1 cellular context compared by ENCODE assay signal in the genomic region with DNA sequence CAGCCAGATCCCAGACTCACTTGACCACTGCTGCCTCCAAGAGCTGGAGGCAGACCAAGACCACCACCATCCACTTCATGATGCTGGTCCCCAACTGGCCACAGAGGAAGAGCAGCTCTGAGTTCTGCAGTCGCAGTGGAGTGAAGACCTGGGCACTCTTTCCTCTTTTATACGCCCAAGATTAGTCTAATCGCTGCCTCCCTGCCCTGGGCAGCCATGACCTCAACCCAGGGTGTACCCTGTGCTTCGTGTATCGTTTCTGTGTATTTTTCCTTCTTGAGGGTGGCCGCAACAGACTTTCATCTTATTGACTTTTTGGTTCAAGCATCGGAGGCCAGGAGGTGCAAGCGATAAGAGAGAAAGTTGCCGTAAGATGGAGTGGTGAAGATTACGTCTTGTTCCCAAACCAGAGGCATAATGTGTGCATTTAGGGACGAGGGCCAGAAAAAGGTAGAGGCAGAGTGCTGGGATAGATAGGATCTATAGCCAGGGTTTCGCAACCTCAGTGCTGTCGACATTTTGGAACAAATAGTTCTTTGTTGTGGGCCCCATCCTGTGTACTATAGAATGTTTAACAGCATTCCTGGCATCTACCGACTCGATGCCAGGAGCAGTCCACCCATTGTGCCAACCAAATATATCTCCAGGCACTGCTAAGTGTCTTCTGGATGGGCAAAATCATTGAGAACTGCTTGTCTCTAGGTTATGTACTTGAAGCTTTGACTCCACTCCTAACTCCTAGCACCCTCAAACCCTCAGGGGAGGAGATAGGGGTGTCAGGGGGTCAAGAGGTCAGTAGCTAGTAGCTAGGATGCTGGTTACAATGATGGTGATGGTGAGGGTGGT.
TF ChIP-seq lines count a peak whose summit lies in the region.

A gene (minus strand): TSS at position 142 of the 846 bp plus-strand sequence. CDS start 63 bp downstream, at position 79.

TF ChIP-seq in HepG2, 621 proteins besides CTCF, POLR2A, EP300 and RAD21 (continued from another document and continues in another):
- TF ChIP-seq, protein P1, sequence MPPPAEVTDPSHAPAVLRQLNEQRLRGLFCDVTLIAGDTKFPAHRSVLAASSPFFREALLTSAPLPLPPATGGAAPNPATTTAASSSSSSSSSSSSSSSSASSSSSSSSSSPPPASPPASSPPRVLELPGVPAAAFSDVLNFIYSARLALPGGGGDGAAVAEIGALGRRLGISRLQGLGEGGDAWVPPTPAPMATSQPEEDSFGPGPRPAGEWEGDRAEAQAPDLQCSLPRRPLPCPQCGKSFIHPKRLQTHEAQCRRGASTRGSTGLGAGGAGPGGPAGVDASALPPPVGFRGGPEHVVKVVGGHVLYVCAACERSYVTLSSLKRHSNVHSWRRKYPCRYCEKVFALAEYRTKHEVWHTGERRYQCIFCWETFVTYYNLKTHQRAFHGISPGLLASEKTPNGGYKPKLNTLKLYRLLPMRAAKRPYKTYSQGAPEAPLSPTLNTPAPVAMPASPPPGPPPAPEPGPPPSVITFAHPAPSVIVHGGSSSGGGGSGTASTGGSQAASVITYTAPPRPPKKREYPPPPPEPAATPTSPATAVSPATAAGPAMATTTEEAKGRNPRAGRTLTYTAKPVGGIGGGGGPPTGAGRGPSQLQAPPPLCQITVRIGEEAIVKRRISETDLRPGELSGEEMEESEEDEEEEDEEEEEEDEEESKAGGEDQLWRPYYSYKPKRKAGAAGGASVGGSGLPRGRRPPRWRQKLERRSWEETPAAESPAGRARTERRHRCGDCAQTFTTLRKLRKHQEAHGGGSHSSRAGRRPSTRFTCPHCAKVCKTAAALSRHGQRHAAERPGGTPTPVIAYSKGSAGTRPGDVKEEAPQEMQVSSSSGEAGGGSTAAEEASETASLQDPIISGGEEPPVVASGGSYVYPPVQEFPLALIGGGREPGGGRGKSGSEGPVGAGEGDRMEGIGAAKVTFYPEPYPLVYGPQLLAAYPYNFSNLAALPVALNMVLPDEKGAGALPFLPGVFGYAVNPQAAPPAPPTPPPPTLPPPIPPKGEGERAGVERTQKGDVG (CRISPR knock-in tag; IDR thresholded peaks at IDR 0.05; ENCODE audit: borderline replicate concordance), result peak; percentile 33; the same call in 1 of the 2 replicates
- TF ChIP-seq CREB1 (IDR thresholded peaks at IDR 0.05), result no peak
- TF ChIP-seq CREB1 (CRISPR knock-in tag; IDR thresholded peaks at IDR 0.05), result peak; percentile 81
- TF ChIP-seq, protein P2, sequence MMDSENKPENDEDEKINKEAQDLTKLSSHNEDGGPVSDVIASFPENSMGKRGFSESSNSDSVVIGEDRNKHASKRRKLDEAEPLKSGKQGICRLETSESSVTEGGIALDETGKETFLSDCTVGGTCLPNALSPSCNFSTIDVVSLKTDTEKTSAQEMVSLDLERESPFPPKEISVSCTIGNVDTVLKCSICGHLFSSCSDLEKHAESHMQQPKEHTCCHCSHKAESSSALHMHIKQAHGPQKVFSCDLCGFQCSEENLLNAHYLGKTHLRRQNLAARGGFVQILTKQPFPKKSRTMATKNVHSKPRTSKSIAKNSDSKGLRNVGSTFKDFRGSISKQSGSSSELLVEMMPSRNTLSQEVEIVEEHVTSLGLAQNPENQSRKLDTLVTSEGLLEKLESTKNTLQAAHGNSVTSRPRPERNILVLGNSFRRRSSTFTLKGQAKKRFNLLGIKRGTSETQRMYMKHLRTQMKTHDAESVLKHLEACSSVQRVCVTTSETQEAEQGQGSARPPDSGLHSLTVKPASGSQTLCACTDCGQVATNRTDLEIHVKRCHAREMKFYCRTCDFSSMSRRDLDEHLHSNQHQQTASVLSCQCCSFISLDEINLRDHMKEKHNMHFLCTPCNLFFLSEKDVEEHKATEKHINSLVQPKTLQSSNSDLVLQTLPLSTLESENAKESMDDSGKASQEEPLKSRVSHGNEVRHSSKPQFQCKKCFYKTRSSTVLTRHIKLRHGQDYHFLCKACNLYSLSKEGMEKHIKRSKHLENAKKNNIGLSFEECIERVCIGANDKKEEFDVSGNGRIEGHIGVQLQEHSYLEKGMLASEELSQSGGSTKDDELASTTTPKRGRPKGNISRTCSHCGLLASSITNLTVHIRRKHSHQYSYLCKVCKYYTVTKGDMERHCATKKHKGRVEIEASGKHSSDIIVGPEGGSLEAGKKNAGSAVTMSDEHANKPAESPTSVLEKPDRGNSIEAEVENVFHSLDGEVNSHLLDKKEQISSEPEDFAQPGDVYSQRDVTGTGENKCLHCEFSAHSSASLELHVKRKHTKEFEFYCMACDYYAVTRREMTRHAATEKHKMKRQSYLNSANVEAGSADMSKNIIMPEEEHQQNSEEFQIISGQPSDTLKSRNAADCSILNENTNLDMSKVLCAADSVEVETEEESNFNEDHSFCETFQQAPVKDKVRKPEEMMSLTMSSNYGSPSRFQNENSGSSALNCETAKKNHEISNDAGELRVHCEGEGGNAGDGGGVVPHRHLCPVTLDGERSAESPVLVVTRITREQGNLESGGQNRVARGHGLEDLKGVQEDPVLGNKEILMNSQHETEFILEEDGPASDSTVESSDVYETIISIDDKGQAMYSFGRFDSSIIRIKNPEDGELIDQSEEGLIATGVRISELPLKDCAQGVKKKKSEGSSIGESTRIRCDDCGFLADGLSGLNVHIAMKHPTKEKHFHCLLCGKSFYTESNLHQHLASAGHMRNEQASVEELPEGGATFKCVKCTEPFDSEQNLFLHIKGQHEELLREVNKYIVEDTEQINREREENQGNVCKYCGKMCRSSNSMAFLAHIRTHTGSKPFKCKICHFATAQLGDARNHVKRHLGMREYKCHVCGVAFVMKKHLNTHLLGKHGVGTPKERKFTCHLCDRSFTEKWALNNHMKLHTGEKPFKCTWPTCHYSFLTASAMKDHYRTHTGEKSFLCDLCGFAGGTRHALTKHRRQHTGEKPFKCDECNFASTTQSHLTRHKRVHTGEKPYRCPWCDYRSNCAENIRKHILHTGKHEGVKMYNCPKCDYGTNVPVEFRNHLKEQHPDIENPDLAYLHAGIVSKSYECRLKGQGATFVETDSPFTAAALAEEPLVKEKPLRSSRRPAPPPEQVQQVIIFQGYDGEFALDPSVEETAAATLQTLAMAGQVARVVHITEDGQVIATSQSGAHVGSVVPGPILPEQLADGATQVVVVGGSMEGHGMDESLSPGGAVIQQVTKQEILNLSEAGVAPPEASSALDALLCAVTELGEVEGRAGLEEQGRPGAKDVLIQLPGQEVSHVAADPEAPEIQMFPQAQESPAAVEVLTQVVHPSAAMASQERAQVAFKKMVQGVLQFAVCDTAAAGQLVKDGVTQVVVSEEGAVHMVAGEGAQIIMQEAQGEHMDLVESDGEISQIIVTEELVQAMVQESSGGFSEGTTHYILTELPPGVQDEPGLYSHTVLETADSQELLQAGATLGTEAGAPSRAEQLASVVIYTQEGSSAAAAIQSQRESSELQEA (CRISPR knock-in tag; IDR thresholded peaks at IDR 0.05; ENCODE audit: not compliant biosample characterization), result peak; percentile 35
- TF ChIP-seq ZNF234 (CRISPR knock-in tag; conservative IDR thresholded peaks at IDR 0.05), result no peak
- TF ChIP-seq, protein P3, sequence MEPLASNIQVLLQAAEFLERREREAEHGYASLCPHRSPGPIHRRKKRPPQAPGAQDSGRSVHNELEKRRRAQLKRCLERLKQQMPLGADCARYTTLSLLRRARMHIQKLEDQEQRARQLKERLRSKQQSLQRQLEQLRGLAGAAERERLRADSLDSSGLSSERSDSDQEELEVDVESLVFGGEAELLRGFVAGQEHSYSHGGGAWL (CRISPR knock-in tag; IDR thresholded peaks at IDR 0.05), result no peak; the same call in 1 of the 2 replicates
- no peak for TF ChIP-seq NFE2 (CRISPR knock-in tag; IDR thresholded peaks at IDR 0.05)
- TF ChIP-seq ADNP (CRISPR knock-in tag; IDR thresholded peaks at IDR 0.05), result no peak
- TF ChIP-seq RELA (CRISPR knock-in tag; IDR thresholded peaks at IDR 0.05), result no peak
- peak; percentile 75 for TF ChIP-seq SAP130 (CRISPR knock-in tag; IDR thresholded peaks at IDR 0.05; ENCODE audit: low read depth)
- TF ChIP-seq, protein P4, sequence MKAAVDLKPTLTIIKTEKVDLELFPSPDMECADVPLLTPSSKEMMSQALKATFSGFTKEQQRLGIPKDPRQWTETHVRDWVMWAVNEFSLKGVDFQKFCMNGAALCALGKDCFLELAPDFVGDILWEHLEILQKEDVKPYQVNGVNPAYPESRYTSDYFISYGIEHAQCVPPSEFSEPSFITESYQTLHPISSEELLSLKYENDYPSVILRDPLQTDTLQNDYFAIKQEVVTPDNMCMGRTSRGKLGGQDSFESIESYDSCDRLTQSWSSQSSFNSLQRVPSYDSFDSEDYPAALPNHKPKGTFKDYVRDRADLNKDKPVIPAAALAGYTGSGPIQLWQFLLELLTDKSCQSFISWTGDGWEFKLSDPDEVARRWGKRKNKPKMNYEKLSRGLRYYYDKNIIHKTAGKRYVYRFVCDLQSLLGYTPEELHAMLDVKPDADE (CRISPR knock-in tag; IDR thresholded peaks at IDR 0.05), result no peak
- TF ChIP-seq ZNF749 (CRISPR knock-in tag; IDR thresholded peaks at IDR 0.05; ENCODE audit: borderline replicate concordance), result no peak
- TF ChIP-seq ZFP36L2 (CRISPR knock-in tag; IDR thresholded peaks at IDR 0.05), result no peak
- peak; percentile 33 for TF ChIP-seq SP4 (CRISPR knock-in tag; IDR thresholded peaks at IDR 0.05)
- TF ChIP-seq, protein P5, sequence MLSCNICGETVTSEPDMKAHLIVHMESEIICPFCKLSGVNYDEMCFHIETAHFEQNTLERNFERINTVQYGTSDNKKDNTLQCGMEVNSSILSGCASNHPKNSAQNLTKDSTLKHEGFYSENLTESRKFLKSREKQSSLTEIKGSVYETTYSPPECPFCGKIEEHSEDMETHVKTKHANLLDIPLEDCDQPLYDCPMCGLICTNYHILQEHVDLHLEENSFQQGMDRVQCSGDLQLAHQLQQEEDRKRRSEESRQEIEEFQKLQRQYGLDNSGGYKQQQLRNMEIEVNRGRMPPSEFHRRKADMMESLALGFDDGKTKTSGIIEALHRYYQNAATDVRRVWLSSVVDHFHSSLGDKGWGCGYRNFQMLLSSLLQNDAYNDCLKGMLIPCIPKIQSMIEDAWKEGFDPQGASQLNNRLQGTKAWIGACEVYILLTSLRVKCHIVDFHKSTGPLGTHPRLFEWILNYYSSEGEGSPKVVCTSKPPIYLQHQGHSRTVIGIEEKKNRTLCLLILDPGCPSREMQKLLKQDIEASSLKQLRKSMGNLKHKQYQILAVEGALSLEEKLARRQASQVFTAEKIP (CRISPR knock-in tag; IDR thresholded peaks at IDR 0.05; ENCODE audit: borderline replicate concordance), result no peak
- peak; percentile 84; the same call in 1 of the 2 replicates for TF ChIP-seq CC2D1A (CRISPR knock-in tag; IDR thresholded peaks at IDR 0.05)
- TF ChIP-seq MIER3 (CRISPR knock-in tag; IDR thresholded peaks at IDR 0.05; ENCODE audit: borderline replicate concordance), result peak; percentile 48; the same call in 1 of the 2 replicates
- TF ChIP-seq ZNF124 (CRISPR knock-in tag; IDR thresholded peaks at IDR 0.05), result no peak
- TF ChIP-seq ZNF792 (CRISPR knock-in tag; IDR thresholded peaks at IDR 0.05), result peak; percentile 57; the same call in 1 of the 2 replicates
- TF ChIP-seq KDM5B (CRISPR knock-in tag; IDR thresholded peaks at IDR 0.05; ENCODE audit: borderline replicate concordance), result no peak
- TF ChIP-seq, protein P6, sequence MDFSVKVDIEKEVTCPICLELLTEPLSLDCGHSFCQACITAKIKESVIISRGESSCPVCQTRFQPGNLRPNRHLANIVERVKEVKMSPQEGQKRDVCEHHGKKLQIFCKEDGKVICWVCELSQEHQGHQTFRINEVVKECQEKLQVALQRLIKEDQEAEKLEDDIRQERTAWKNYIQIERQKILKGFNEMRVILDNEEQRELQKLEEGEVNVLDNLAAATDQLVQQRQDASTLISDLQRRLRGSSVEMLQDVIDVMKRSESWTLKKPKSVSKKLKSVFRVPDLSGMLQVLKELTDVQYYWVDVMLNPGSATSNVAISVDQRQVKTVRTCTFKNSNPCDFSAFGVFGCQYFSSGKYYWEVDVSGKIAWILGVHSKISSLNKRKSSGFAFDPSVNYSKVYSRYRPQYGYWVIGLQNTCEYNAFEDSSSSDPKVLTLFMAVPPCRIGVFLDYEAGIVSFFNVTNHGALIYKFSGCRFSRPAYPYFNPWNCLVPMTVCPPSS (IDR thresholded peaks at IDR 0.05), result no peak
- TF ChIP-seq ZNF3 (CRISPR knock-in tag; IDR thresholded peaks at IDR 0.05), result no peak; the same call in 1 of the 2 replicates
- TF ChIP-seq GABPA (IDR thresholded peaks at IDR 0.05; ENCODE audit: low read depth, low read length), result no peak
- no peak for TF ChIP-seq GABPA (CRISPR knock-in tag; IDR thresholded peaks at IDR 0.05; ENCODE audit: low read depth)
- no peak; the same call in none of the 2 replicates for TF ChIP-seq ZNF335 (CRISPR knock-in tag; IDR thresholded peaks at IDR 0.05)
- TF ChIP-seq ZNF567 (CRISPR knock-in tag; IDR thresholded peaks at IDR 0.05; ENCODE audit: borderline replicate concordance), result 0 out of 2 replicates have a peak, but pooled peaks have one; percentile 58
- TF ChIP-seq NFRKB (IDR thresholded peaks at IDR 0.05), result no peak
- TF ChIP-seq, protein P7, sequence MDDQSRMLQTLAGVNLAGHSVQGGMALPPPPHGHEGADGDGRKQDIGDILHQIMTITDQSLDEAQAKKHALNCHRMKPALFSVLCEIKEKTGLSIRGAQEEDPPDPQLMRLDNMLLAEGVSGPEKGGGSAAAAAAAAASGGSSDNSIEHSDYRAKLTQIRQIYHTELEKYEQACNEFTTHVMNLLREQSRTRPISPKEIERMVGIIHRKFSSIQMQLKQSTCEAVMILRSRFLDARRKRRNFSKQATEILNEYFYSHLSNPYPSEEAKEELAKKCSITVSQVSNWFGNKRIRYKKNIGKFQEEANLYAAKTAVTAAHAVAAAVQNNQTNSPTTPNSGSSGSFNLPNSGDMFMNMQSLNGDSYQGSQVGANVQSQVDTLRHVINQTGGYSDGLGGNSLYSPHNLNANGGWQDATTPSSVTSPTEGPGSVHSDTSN (CRISPR knock-in tag; IDR thresholded peaks at IDR 0.05; ENCODE audit: borderline replicate concordance), result no peak
- no peak for TF ChIP-seq RFX5 (IDR thresholded peaks at IDR 0.05; ENCODE audit: low read depth, low read length)
- no peak for TF ChIP-seq ZNF225 (CRISPR knock-in tag; IDR thresholded peaks at IDR 0.05)
- TF ChIP-seq, protein P8, sequence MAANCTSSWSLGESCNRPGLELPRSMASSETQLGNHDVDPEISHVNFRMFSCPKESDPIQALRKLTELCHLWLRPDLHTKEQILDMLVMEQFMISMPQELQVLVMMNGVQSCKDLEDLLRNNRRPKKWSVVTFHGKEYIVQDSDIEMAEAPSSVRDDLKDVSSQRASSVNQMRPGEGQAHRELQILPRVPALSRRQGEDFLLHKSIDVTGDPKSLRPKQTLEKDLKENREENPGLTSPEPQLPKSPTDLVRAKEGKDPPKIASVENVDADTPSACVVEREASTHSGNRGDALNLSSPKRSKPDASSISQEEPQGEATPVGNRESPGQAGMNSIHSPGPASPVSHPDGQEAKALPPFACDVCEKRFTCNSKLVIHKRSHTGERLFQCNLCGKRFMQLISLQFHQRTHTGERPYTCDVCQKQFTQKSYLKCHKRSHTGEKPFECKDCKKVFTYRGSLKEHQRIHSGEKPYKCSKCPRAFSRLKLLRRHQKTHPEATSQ (CRISPR knock-in tag; IDR thresholded peaks at IDR 0.05; ENCODE audit: borderline replicate concordance), result peak; percentile 98
- TF ChIP-seq ZBTB8A (CRISPR knock-in tag; IDR thresholded peaks at IDR 0.05; ENCODE audit: borderline replicate concordance, low read depth), result no peak; the same call in 1 of the 2 replicates
- TF ChIP-seq FOXA1 (IDR thresholded peaks at IDR 0.05), result no peak
- TF ChIP-seq FOXA1 (CRISPR knock-in tag; IDR thresholded peaks at IDR 0.05), result peak; percentile 94
- TF ChIP-seq ZNF782 (CRISPR knock-in tag; IDR thresholded peaks at IDR 0.05; ENCODE audit: borderline replicate concordance), result peak; percentile 86; the same call in 1 of the 2 replicates
- TF ChIP-seq MEIS1 (CRISPR knock-in tag; IDR thresholded peaks at IDR 0.05; ENCODE audit: borderline replicate concordance), result peak; percentile 70; the same call in 1 of the 2 replicates
- TF ChIP-seq STAG1 (CRISPR knock-in tag; IDR thresholded peaks at IDR 0.05), result peak; percentile 33; the same call in 1 of the 2 replicates
- TF ChIP-seq FOXM1 (CRISPR knock-in tag; IDR thresholded peaks at IDR 0.05), result no peak
- no peak; the same call in 1 of the 2 replicates for TF ChIP-seq BORCS8-MEF2B (CRISPR knock-in tag; IDR thresholded peaks at IDR 0.05)
